In the genomic region with DNA sequence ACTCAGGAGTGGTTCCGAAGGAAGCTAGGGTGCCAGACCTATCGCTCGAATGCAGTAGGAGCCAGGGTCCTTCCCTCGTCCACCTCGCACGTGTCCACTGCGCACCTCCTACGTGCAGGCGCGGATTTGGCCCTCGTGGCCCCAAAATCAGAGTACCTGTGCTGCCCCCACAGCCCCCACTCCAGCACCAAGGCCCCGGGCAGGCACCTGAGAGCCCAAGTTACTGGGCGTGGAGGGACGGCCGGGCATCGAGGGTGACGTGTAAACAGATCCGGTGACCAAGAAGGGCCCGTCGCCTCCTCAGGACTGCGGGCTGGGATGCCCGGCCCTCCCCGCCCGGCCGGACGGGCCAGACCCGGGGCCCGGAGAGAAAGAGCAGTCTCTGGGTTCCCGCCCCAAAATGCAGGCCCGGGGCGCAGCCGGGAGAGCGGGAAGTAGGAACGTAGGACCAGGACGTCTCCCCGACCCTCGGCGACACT, we compare ENCODE assay signal across 8 cellular contexts. TPM values are rescaled to one million over a fixed set of nuclear protein-coding genes. Genes with fewer than 3 reads are reported as not detected.
DNase-seq lines count a peak whose midpoint lies in the region; ATAC-seq and TF ChIP-seq lines count a peak whose summit lies in the region.

No MANE protein-coding gene starts in this region.

- H3K36me3 Mint-ChIP-seq in osteocyte (ENCODE audit: unreplicated experiment) = peaks cover 7% of the 10 kb centered on the region

- peaks cover 6 to 28% of the 10 kb centered on the region in 2 experiments for H3K36me3 ChIP-seq in SK-N-SH (replicated peaks in 1 of 2; ENCODE audit: control insufficient read depth in 1 of 2, insufficient read depth in 2 of 2, low read length in 1 of 2)
- peaks cover 7% of the 10 kb centered on the region for H3K36me3 ChIP-seq in fibroblast of lung (ENCODE audit: control insufficient read depth, insufficient read depth, low read length)

- H2AFZ ChIP-seq in SK-N-SH (ENCODE audit: low read depth) (peak overlapping the region; percentile 70), fibroblast of lung (ENCODE audit: low read length) (peak overlapping the region; percentile 55)

- peaks cover 4% of the 10 kb centered on the region for H3F3A ChIP-seq in SK-N-SH (replicated peaks; ENCODE audit: insufficient read depth)

- H3K9me3 ChIP-seq in SK-N-SH (no peaks in the 10 kb centered on the region), fibroblast of lung (ENCODE audit: control insufficient read depth, insufficient read depth, low read depth, low read length) (no peaks in the 10 kb centered on the region)

- CTCF ChIA-PET in SK-N-SH (lab: Yijun Ruan, JAX) = interaction anchor here (1.2 to 2.2 kb wide), 7 partner anchors 9 to 114 kb away, joined by 3 to 11 read pairs (median 5); no protein-coding TSS in a partner anchor

- no peak for TF ChIP-seq CTCF in AG09309 (IDR thresholded peaks at IDR 0.05; ENCODE audit: control insufficient read depth, insufficient read depth, low read depth, low read length, missing control alignments)
- TF ChIP-seq CTCF in SK-N-SH (IDR thresholded peaks at IDR 0.05) = no peak
- no peak for TF ChIP-seq CTCF in fibroblast of lung (conservative IDR thresholded peaks at IDR 0.05 in 1 of 2, IDR thresholded peaks at IDR 0.05 in 1 of 2; ENCODE audit: low read depth in 1 of 2, low read length in 2 of 2)
- no peak for TF ChIP-seq CTCF in osteocyte (IDR thresholded peaks at IDR 0.05)

- no peaks in the 10 kb centered on the region for H3K27me3 Mint-ChIP-seq in osteocyte (ENCODE audit: unreplicated experiment)

- peak overlapping the region; percentile 79 for H3K4me3 Mint-ChIP-seq in osteocyte (ENCODE audit: unreplicated experiment)

- H3K27ac ChIP-seq in SK-N-SH (ENCODE audit: low read depth in 2 of 2, low read length in 1 of 2) = peak overlapping the region; percentile 48 to 60; a peak in 2 of 4 replicates
- H3K27ac ChIP-seq in fibroblast of lung (ENCODE audit: insufficient read depth, low read length) = peak overlapping the region; percentile 71

- H4K20me1 ChIP-seq in SK-N-SH (ENCODE audit: insufficient read depth) = no peaks in the 10 kb centered on the region
- no peaks in the 10 kb centered on the region for H4K20me1 ChIP-seq in fibroblast of lung (ENCODE audit: control insufficient read depth, extremely low read depth, insufficient read depth, low read length)

- no peak for TF ChIP-seq EP300 in SK-N-SH (IDR thresholded peaks at IDR 0.05; ENCODE audit: borderline replicate concordance in 1 of 2, low read depth in 1 of 2, low read length in 1 of 2)

- peak overlapping the region; percentile 47 for H3K27ac Mint-ChIP-seq in osteocyte (ENCODE audit: unreplicated experiment)

- no peak for TF ChIP-seq RAD21 in SK-N-SH (IDR thresholded peaks at IDR 0.05; ENCODE audit: low read length)

- peaks cover 26% of the 10 kb centered on the region for H3K4me1 Mint-ChIP-seq in osteocyte (ENCODE audit: unreplicated experiment)

- H3K79me2 ChIP-seq in SK-N-SH (ENCODE audit: insufficient read depth) (peaks cover 12% of the 10 kb centered on the region), fibroblast of lung (ENCODE audit: control insufficient read depth, insufficient read depth, low read length) (peaks cover 6% of the 10 kb centered on the region)

- no peaks in the 10 kb centered on the region for H3K9me3 Mint-ChIP-seq in osteocyte (ENCODE audit: unreplicated experiment)

- H3K27me3 ChIP-seq in SK-N-SH (ENCODE audit: insufficient read depth) (no peaks in the 10 kb centered on the region), fibroblast of lung (ENCODE audit: control insufficient read depth, insufficient read depth, low read length) (no peaks in the 10 kb centered on the region)

- WGBS in SK-N-SH (ENCODE audit: low lambda C conversion rate) = 4% methylated on average over 14 of the region's 38 CpGs

- no peak for DNase-seq in AG09309 (ENCODE audit: low read depth)
- DNase-seq in SK-N-SH = peak; percentile 65
- DNase-seq in fibroblast of lung (ENCODE audit: low read depth in 2 of 2) = peak in 1 of 2 donors; percentile 4
- DNase-seq in osteocyte (ENCODE audit: extremely low spot score, unreplicated experiment) = no peak
- no peak for DNase-seq in SKM-1 (lab: John Stamatoyannopoulos, UW; ENCODE audit: unreplicated experiment)
- DNase-seq in stimulated activated CD4-positive, alpha-beta T cell treated with anti-CD3 and anti-CD28 coated beads, Interleukin-1b, Interleukin-23, amount 100 ng/mL, for 48 hours = no peak

- peak overlapping the region; percentile 86 for H3K4me3 ChIP-seq in AG09309 (ENCODE audit: control insufficient read depth, low read depth, low read length)
- peak overlapping the region; percentile 95 to 98 for H3K4me3 ChIP-seq in SK-N-SH (ENCODE audit: low read depth in 2 of 2, low read length in 1 of 2)
- H3K4me3 ChIP-seq in fibroblast of lung (replicated peaks in 1 of 4; ENCODE audit: control extremely low read depth in 1 of 4, insufficient read depth in 1 of 4, low read depth in 3 of 4, low read length in 4 of 4) = peak overlapping the region; percentile 70 to 82 (median 79)

- H3K9me2 ChIP-seq in SK-N-SH = no peaks in the 10 kb centered on the region

- H3K9ac ChIP-seq in SK-N-SH = peak overlapping the region; percentile 81
- H3K9ac ChIP-seq in fibroblast of lung (ENCODE audit: insufficient read depth, low read length) = peak overlapping the region; percentile 73

- POLR2A ChIA-PET in SK-N-SH (lab: Yijun Ruan, JAX) = interaction anchor here (1.3 to 1.9 kb wide), 3 partner anchors 15 to 103 kb away, joined by 3 to 11 read pairs (median 5); partner anchors contain the start of genes GRN and RUNDC3A

- H3K4me2 ChIP-seq in SK-N-SH (peak overlapping the region; percentile 99), fibroblast of lung (ENCODE audit: extremely low read depth, insufficient read depth, low read length) (peak overlapping the region; percentile 98)

- H3K4me1 ChIP-seq in SK-N-SH (ENCODE audit: control insufficient read depth in 1 of 2, insufficient read depth in 2 of 2, low read depth in 1 of 2, low read length in 1 of 2) (peaks cover 0 to 10% of the 10 kb centered on the region in 2 experiments; a peak in 1 of 4 replicates), fibroblast of lung (ENCODE audit: control insufficient read depth, extremely low read depth, insufficient read depth, low read length) (peaks cover 2% of the 10 kb centered on the region)

- peak; percentile 4 for ATAC-seq in GM21723 (IDR thresholded peaks at IDR 0.05; ENCODE audit: unreplicated experiment)
- no peak for ATAC-seq in GM21423 (IDR thresholded peaks at IDR 0.05; ENCODE audit: unreplicated experiment)

TF ChIP-seq in SK-N-SH, 30 proteins besides CTCF, POLR2A, EP300 and RAD21 (continues in another document):
- TF ChIP-seq RXRA (IDR thresholded peaks at IDR 0.05; ENCODE audit: borderline replicate concordance, low read depth) = no peak
- TF ChIP-seq JUND (IDR thresholded peaks at IDR 0.05) = no peak
- no peak for TF ChIP-seq GATA2 (CRISPR knock-in tag; IDR thresholded peaks at IDR 0.05)
- no peak for TF ChIP-seq SMC3 (IDR thresholded peaks at IDR 0.05; ENCODE audit: low read depth, low read length)
- no peak for TF ChIP-seq NRF1 (IDR thresholded peaks at IDR 0.05; ENCODE audit: low read depth, low read length)
- TF ChIP-seq EZH2phosphoT487 (IDR thresholded peaks at IDR 0.05; ENCODE audit: borderline replicate concordance, low read depth) = no peak

RNA-seq across cellular contexts. Expression of gene SLC25A39, which starts 0.5 kb away (rescaled TPM):
- 106 and 131 TPM in 2 replicates for polyA plus RNA-seq in SK-N-SH (2012; rRNA removed)
- polyA plus RNA-seq in SK-N-SH (2012; cell fraction: cytosol; rRNA removed) = 58.4 and 82.3 TPM in 2 replicates
- 260 and 343 TPM in 2 replicates for polyA plus RNA-seq in SK-N-SH (2012; cell fraction: nucleus; rRNA removed)
- total RNA-seq in fibroblast of lung = 47.0 and 70.2 TPM in 2 replicates
- 35.3 and 61.1 TPM in 2 replicates for polyA plus RNA-seq in fibroblast of lung
- polyA plus RNA-seq in fibroblast of lung (2012) = 56.6 and 110 TPM in 2 replicates
- polyA minus RNA-seq in fibroblast of lung (ENCODE audit: low replicate concordance) = 96.9 and 137 TPM in 2 replicates
- total RNA-seq in osteocyte = 109 and 122 TPM in 2 replicates

RNA-seq across cellular contexts. Expression of gene RUNDC3A, which starts 15.7 kb away (rescaled TPM):
- polyA plus RNA-seq in SK-N-SH (2012; rRNA removed) (8.9 and 11.0 TPM in 2 replicates), fibroblast of lung (0.05 TPM in 1 of 2 replicates, not detected in the other)
- polyA plus RNA-seq in SK-N-SH (2012; cell fraction: cytosol; rRNA removed) = 5.8 and 7.9 TPM in 2 replicates
- polyA plus RNA-seq in SK-N-SH (2012; cell fraction: nucleus; rRNA removed) = 21.4 and 28.5 TPM in 2 replicates
- total RNA-seq in fibroblast of lung (under 0.01 TPM in 1 of 2 replicates, not detected in the other), osteocyte (0.38 and 0.60 TPM in 2 replicates)
- 0.07 and 0.12 TPM in 2 replicates for polyA plus RNA-seq in fibroblast of lung (2012)
- not detected in 2 replicates for polyA minus RNA-seq in fibroblast of lung (ENCODE audit: low replicate concordance)

RNA-seq across cellular contexts. Expression of gene GRN, which starts 21.0 kb away (rescaled TPM):
- polyA plus RNA-seq in SK-N-SH (2012; rRNA removed) = 360 and 442 TPM in 2 replicates
- 126 and 213 TPM in 2 replicates for polyA plus RNA-seq in SK-N-SH (2012; cell fraction: cytosol; rRNA removed)
- 427 and 781 TPM in 2 replicates for polyA plus RNA-seq in SK-N-SH (2012; cell fraction: nucleus; rRNA removed)
- total RNA-seq in fibroblast of lung = 315 and 448 TPM in 2 replicates
- 146 and 151 TPM in 2 replicates for polyA plus RNA-seq in fibroblast of lung
- polyA plus RNA-seq in fibroblast of lung (2012) = 262 and 290 TPM in 2 replicates
- 305 and 324 TPM in 2 replicates for polyA minus RNA-seq in fibroblast of lung (ENCODE audit: low replicate concordance)
- total RNA-seq in osteocyte = 574 and 620 TPM in 2 replicates

RNA-seq across cellular contexts. Expression of gene FAM171A2, which starts 39.5 kb away (rescaled TPM):
- 4.8 and 4.9 TPM in 2 replicates for polyA plus RNA-seq in SK-N-SH (2012; rRNA removed)
- 1.8 and 3.6 TPM in 2 replicates for polyA plus RNA-seq in SK-N-SH (2012; cell fraction: cytosol; rRNA removed)
- 4.0 and 4.5 TPM in 2 replicates for polyA plus RNA-seq in SK-N-SH (2012; cell fraction: nucleus; rRNA removed)
- total RNA-seq in fibroblast of lung = 5.0 and 6.4 TPM in 2 replicates
- polyA plus RNA-seq in fibroblast of lung = 1.4 and 1.7 TPM in 2 replicates
- 3.9 and 4.6 TPM in 2 replicates for polyA plus RNA-seq in fibroblast of lung (2012)
- polyA minus RNA-seq in fibroblast of lung (ENCODE audit: low replicate concordance) = 2.3 and 2.4 TPM in 2 replicates
- total RNA-seq in osteocyte = 26.1 and 26.9 TPM in 2 replicates

RNA-seq across cellular contexts. Expression of gene SLC4A1, which starts 56.2 kb away (rescaled TPM):
- polyA plus RNA-seq in SK-N-SH (2012; rRNA removed) (not detected in 2 replicates), fibroblast of lung (not detected in 2 replicates)
- polyA plus RNA-seq in SK-N-SH (2012; cell fraction: cytosol; rRNA removed) = not detected in 2 replicates
- polyA plus RNA-seq in SK-N-SH (2012; cell fraction: nucleus; rRNA removed) = 0.08 TPM in 1 of 2 replicates, not detected in the other
- total RNA-seq in fibroblast of lung (not detected in 2 replicates), osteocyte (not detected in 2 replicates)
- polyA plus RNA-seq in fibroblast of lung (2012) = not detected in 2 replicates
- polyA minus RNA-seq in fibroblast of lung (ENCODE audit: low replicate concordance) = not detected in 2 replicates
